Comparison of ENCODE assay signal across 9 cellular contexts in genomic region chr20:32727663-32728062, GRCh38. TPM values are rescaled to one million over a fixed set of nuclear protein-coding genes. Genes with fewer than 3 reads are reported as not detected.
DNase-seq lines count a peak whose midpoint lies in the region; ATAC-seq and TF ChIP-seq lines count a peak whose summit lies in the region.
"Had no signal": no experiment of that assay in that cellular context is flagged by ENCODE, and none has a peak within 500 bp of the region (broad histone marks: within the 10 kb centered on the region; RNA-seq: fewer than 3 reads in every experiment).

No MANE protein-coding gene starts in this region.

- DNase-seq in EH (ENCODE audit: low read depth) (peak; percentile 87), RPMI7951 (ENCODE audit: low read depth) (peak; percentile 68), fibroblast of peridontal ligament (ENCODE audit: extremely low read depth) (peak; percentile 89), retinal pigment epithelial cell (ENCODE audit: low read depth) (peak; percentile 43), GF-D8 (lab: John Stamatoyannopoulos, UW) (no peak), NCI-H510A (lab: John Stamatoyannopoulos, UW) (no peak)
- DNase-seq: KBM-7, NCI-H524 treated with DMSO at 0.1 percent for 48 hours had no signal

- ATAC-seq in HG03135 (IDR thresholded peaks at IDR 0.05; ENCODE audit: unreplicated experiment): no peak

- H3K4me3 ChIP-seq in retinal pigment epithelial cell (ENCODE audit: low read length): no peak overlapping the region

- no peak for TF ChIP-seq CTCF in retinal pigment epithelial cell (conservative IDR thresholded peaks at IDR 0.05; ENCODE audit: low read depth, low read length)

RNA-seq across cellular contexts. Expression of gene COMMD7, which starts 15.6 kb away (rescaled TPM):
- total RNA-seq in RPMI7951 (2014; rRNA removed; shearing (Covaris generic)): 60.2 and 75.8 TPM in 2 replicates

RNA-seq across cellular contexts. Expression of gene DNMT3B, which starts 34.5 kb away (rescaled TPM):
- total RNA-seq in RPMI7951 (2014; rRNA removed; shearing (Covaris generic)): 6.8 TPM in 2 replicates

RNA-seq across cellular contexts. Expression of gene C20orf203, which starts 53.9 kb away (rescaled TPM):
- not detected in 2 replicates for total RNA-seq in RPMI7951 (2014; rRNA removed; shearing (Covaris generic))

Comparison
In these comparisons a context has a peak if more than half of its experiments do, and no peak if none do; other contexts are left out.
1. DNase-seq: peak in EH (single experiment), RPMI7951 (single experiment), fibroblast of peridontal ligament (single experiment) and retinal pigment epithelial cell (single experiment); none in GF-D8 (single experiment) and NCI-H510A (single experiment).